Comparison of ENCODE assay signal across 8 cellular contexts in genomic region chr1:74197657-74198552, GRCh38. TPM values are rescaled to one million over a fixed set of nuclear protein-coding genes. Genes with fewer than 3 reads are reported as not detected.
DNase-seq lines count a peak whose midpoint lies in the region; ATAC-seq and TF ChIP-seq lines count a peak whose summit lies in the region.

Gene FPGT, plus strand, starts transcription at chr1:74198242. Its CDS starts 37 bp downstream, at chr1:74198279.
Gene LRRIQ3, minus strand, starts transcription at chr1:74198176. Its CDS starts 14,492 bp downstream, at chr1:74183684.

- H3K4me1 ChIP-seq in BLaER1 (peaks cover 12% of the 10 kb centered on the region), colonic mucosa (peaks cover 4% of the 10 kb centered on the region)

- H3K9ac ChIP-seq in BLaER1 (peak within 1 kb of the TSS; percentile 75), colonic mucosa (ENCODE audit: low read depth in 2 of 2, low read length in 2 of 2) (peak within 1 kb of the TSS; percentile 78 to 91)

- no peak for TF ChIP-seq CTCF in colonic mucosa (IDR thresholded peaks at IDR 0.05)

- intact Hi-C loops in colonic mucosa (cut with DNase I), result no loop called here

- no peaks in the 10 kb centered on the region for H3K27me3 ChIP-seq in BLaER1
- H3K27me3 ChIP-seq in colonic mucosa, result no peaks in the 10 kb centered on the region

- peak within 1 kb of the TSS; percentile 69 for H3K4me3 ChIP-seq in BLaER1
- H3K4me3 ChIP-seq in colonic mucosa, result peak within 1 kb of the TSS; percentile 51

- H3K27ac ChIP-seq in BLaER1 (peak within 1 kb of the TSS; percentile 68), colonic mucosa (peak within 1 kb of the TSS; percentile 79)

- ATAC-seq in GM19324 (IDR thresholded peaks at IDR 0.05; ENCODE audit: low FRiP score, unreplicated experiment), result peak; percentile 98
- peak; percentile 91 for ATAC-seq in HG03460 (IDR thresholded peaks at IDR 0.05; ENCODE audit: unreplicated experiment)

- 0 out of 2 replicates have a peak, but pooled peaks cover 3% of the 10 kb centered on the region for H3K36me3 ChIP-seq in BLaER1
- H3K36me3 ChIP-seq in colonic mucosa, result no peaks in the 10 kb centered on the region

- peak; percentile 93 for DNase-seq in NCI-H524 treated with DMSO at 0.1 percent for 48 hours (lab: John Stamatoyannopoulos, UW)
- DNase-seq in activated CD4-positive, alpha-beta T cell treated with anti-CD3 and anti-CD28 coated beads for 48 hours, result peak; percentile 96
- peak; percentile 96 for DNase-seq in colonic mucosa
- DNase-seq in kidney tubule cell (ENCODE audit: low spot score), result peak; percentile 95
- peak; percentile 92 to 94 for DNase-seq in stimulated activated CD4-positive, alpha-beta T cell treated with anti-CD3 and anti-CD28 coated beads, Interleukin-1b, Interleukin-23, amount 100 ng/mL, for 1 hour (ENCODE audit: low read depth in 2 of 2)

- H3K4me2 ChIP-seq in BLaER1, result peak within 1 kb of the TSS; percentile 84

- no peaks in the 10 kb centered on the region for H4K20me1 ChIP-seq in BLaER1

- no peaks in the 10 kb centered on the region for H3K9me3 ChIP-seq in BLaER1
- H3K9me3 ChIP-seq in colonic mucosa, result no peaks in the 10 kb centered on the region

RNA-seq across cellular contexts. Expression of gene FPGT, which starts in this region (rescaled TPM):
- 10 to 100 TPM; 14.8 to 15.8 TPM for total RNA-seq in colonic mucosa

RNA-seq across cellular contexts. Expression of gene LRRIQ3, which starts in this region (rescaled TPM):
- total RNA-seq in colonic mucosa, result under 1 TPM; 0.16 to 0.74 TPM

Comparison
In these comparisons a context has a peak if more than half of its experiments do, and no peak if none do; other contexts are left out.
1. Peak in every context shown above with its lines: DNase-seq, ATAC-seq, H3K4me3 ChIP-seq and H3K27ac ChIP-seq.